21 cellular contexts compared by ENCODE assay signal in the genomic region with DNA sequence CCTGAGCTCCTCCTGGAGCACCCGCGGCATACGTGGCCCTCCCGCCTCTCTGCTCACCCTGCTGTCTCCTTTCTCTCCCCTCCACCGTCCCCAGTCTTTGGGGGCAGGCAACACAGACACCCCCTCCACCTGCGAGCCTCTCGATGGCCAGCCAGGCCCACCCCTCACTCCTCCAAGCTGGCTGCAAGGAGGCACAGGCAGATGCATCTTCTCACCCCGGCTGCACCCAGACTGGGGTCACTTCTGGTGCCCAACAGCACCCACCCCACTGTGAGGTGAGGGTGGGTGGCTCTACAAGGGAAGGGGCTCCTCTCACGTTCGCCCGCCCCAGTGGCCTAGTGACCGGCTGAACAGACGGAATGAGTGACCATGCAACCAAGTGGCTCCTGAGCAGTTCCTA.
"Had no signal": no experiment of that assay in that cellular context is flagged by ENCODE, and none has a peak within 500 bp of the region (broad histone marks: within the 10 kb centered on the region; RNA-seq: fewer than 3 reads in every experiment).

No MANE protein-coding gene starts in this region.

- H3K4me3 ChIP-seq: adrenal gland, lung, thyroid gland had no signal

- DNase-seq: activated B cell treated with CpG ODN at 0.5 μM for 24 hours; activated CD4-positive, alpha-beta T cell treated with anti-CD3 and anti-CD28 coated beads for 36 hours; activated CD4-positive, alpha-beta T cell treated with anti-CD3 and anti-CD28 coated beads, Interleukin-2, amount 50 U/mL, for 4 hours; activated CD8-positive, alpha-beta memory T cell treated with anti-CD3 and anti-CD28 coated beads for 24 hours; activated CD8-positive, alpha-beta memory T cell treated with anti-CD3 and anti-CD28 coated beads, Interleukin-2, amount 50 U/mL, for 4 hours; activated naive CD4-positive, alpha-beta T cell; activated T-cell treated with anti-CD3 and anti-CD28 coated beads, Interleukin-2, amount 50 U/mL, for 24 hours; adrenal gland; effector memory CD8-positive, alpha-beta T cell; islet precursor cell; naive B cell; retina; stimulated activated CD4-positive, alpha-beta T cell treated with anti-CD3 and anti-CD28 coated beads, Interleukin-4, amount 100 ng/mL, for 24 hours; stimulated activated naive CD4-positive, alpha-beta T cell treated with Interleukin-2 at 50 U/mL for 16 hours; T1000; thyroid gland had no signal

- H3K4me3 Mint-ChIP-seq: activated B cell treated with CpG ODN at 0.5 μM for 24 hours; activated CD4-positive, alpha-beta T cell treated with anti-CD3 and anti-CD28 coated beads for 36 hours; activated naive CD8-positive, alpha-beta T cell; activated T-cell treated with anti-CD3 and anti-CD28 coated beads, Interleukin-2, amount 50 U/mL, for 24 hours; effector memory CD8-positive, alpha-beta T cell; naive B cell; T-helper 1 cell treated with Interleukin-12 subunit alpha and Interleukin-12 subunit beta and Interleukin-4 antibody, amounts not matched to agents 30 μg/mL and 1 μg/mL, for 36 hours had no signal

- ATAC-seq: activated CD4-positive, alpha-beta T cell treated with anti-CD3 and anti-CD28 coated beads for 36 hours; effector memory CD8-positive, alpha-beta T cell; esophagus mucosa had no signal

- H3K36me3 ChIP-seq: adrenal gland, thyroid gland had no signal

- H3K27me3 ChIP-seq: adrenal gland, thyroid gland had no signal

- H3K27me3 Mint-ChIP-seq: activated B cell treated with CpG ODN at 0.5 μM for 24 hours had no signal

- H3K27ac ChIP-seq: adrenal gland had no signal

- H3K9me3 ChIP-seq: thyroid gland had no signal

- H3K27ac Mint-ChIP-seq: activated B cell treated with CpG ODN at 0.5 μM for 24 hours; activated CD4-positive, alpha-beta T cell treated with anti-CD3 and anti-CD28 coated beads for 36 hours; activated naive CD8-positive, alpha-beta T cell; activated T-cell treated with anti-CD3 and anti-CD28 coated beads, Interleukin-2, amount 50 U/mL, for 24 hours; activated T-helper 2 cell treated with anti-CD3 and anti-CD28 coated beads, Interferon-gamma antibody, Interleukin-2, Interleukin-4, amounts not matched to agents 10 μg/mL and 5 μg/mL and 100 μg/mL, durations not matched to agents 14 hours and 24 hours and 36 hours; effector memory CD8-positive, alpha-beta T cell; naive B cell; T-helper 1 cell treated with Interleukin-12 subunit alpha and Interleukin-12 subunit beta and Interleukin-4 antibody, amounts not matched to agents 30 μg/mL and 1 μg/mL, for 36 hours had no signal

- H3K4me1 Mint-ChIP-seq: activated B cell treated with CpG ODN at 0.5 μM for 24 hours; activated CD4-positive, alpha-beta T cell treated with anti-CD3 and anti-CD28 coated beads for 36 hours; naive B cell had no signal
